23 cellular contexts compared by ENCODE assay signal in the genomic region with DNA sequence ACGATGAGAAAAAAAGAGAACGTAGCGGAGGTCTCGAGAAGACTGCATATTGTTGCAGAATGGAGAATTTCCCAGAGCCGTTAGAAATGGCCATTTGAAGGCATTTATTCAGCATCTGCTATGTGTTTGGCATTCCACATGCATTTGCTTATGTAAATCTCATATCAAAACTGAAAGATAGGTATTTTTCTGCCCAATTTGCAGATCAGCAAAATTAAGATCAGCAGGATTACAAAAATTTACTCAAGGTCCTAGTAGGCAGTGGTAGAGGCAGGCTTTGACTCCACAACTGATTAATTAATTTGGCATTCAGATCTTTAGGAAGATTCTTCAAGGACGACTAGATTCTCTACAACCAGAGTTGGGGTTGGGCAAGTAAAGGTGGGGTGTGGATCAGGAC. TPM values are rescaled to one million over a fixed set of nuclear protein-coding genes. Genes with fewer than 3 reads are reported as not detected.
A peak's percentile ranks its signal among the peaks of the same experiment; 100 is the strongest.
DNase-seq lines count a peak whose midpoint lies in the region; ATAC-seq, FAIRE-seq and TF ChIP-seq lines count a peak whose summit lies in the region.
"Had no signal": no experiment of that assay in that cellular context is flagged by ENCODE, and none has a peak within 500 bp of the region (broad histone marks: within the 10 kb centered on the region; RNA-seq: fewer than 3 reads in every experiment).

No MANE protein-coding gene starts in this region.

- no peaks in the 10 kb centered on the region for H3K27me3 ChIP-seq in CD4-positive, CD25-positive, alpha-beta regulatory T cell (ENCODE audit: control insufficient read depth, insufficient read depth, low read length)
- H3K27me3 ChIP-seq: BLaER1, SJSA1 had no signal

- intact Hi-C loops in activated CD4-positive, alpha-beta T cell treated with anti-CD3 and anti-CD28 coated beads, Interleukin-2, amount 10 ng/mL, durations not matched to agents 24 days and 14 days (cut with micrococcal nuclease) = loop anchor here (5.0 kb wide), 3 partner anchors 125 to 335 kb away; a partner anchor contains a TSS

- TF ChIP-seq EP300 in A549 (IDR thresholded peaks at IDR 0.05) = no peak

- no peaks in the 10 kb centered on the region for H3K27me3 Mint-ChIP-seq in CD4-positive, CD25-positive, alpha-beta regulatory T cell
- no peaks in the 10 kb centered on the region for H3K27me3 Mint-ChIP-seq in T-cell
- no peaks in the 10 kb centered on the region for H3K27me3 Mint-ChIP-seq in natural killer cell treated with Interleukin-12 subunit alpha and Interleukin-12 subunit beta and Interleukin-15 and Interleukin-18, amount 100 ng/mL, for 72 hours
- peaks cover 2% of the 10 kb centered on the region for H3K27me3 Mint-ChIP-seq in activated CD4-positive, alpha-beta T cell treated with anti-CD3 and anti-CD28 coated beads, Interleukin-2, amount 10 ng/mL, durations not matched to agents 24 days and 14 days
- H3K27me3 Mint-ChIP-seq: IgD-negative memory B cell had no signal

- no peak for DNase-seq in A549 (ENCODE audit: low read depth in 1 of 2, low spot score in 1 of 2)
- no peak for DNase-seq in CD4-positive, CD25-positive, alpha-beta regulatory T cell
- no peak for DNase-seq in T-cell
- no peak for DNase-seq in natural killer cell treated with Interleukin-12 subunit alpha and Interleukin-12 subunit beta and Interleukin-15 and Interleukin-18, amount 100 ng/mL, for 72 hours (ENCODE audit: low spot score)
- DNase-seq in GM19238 (ENCODE audit: insufficient read length, low spot score) = no peak
- DNase-seq in activated CD4-positive, alpha-beta T cell treated with anti-CD3 and anti-CD28 coated beads, Interleukin-2, amount 10 ng/mL, durations not matched to agents 24 days and 14 days = no peak
- DNase-seq: CD8-positive, alpha-beta memory T cell; Kasumi-1; NCI-H1694 treated with DMSO at 0.1 percent for 48 hours; NCI-H2081 treated with DMSO at 0.1 percent for 48 hours; NCI-H2171 treated with DMSO at 0.1 percent for 48 hours; NCI-H524 treated with DMSO at 0.1 percent for 48 hours; NCI-H82; OCI-M1 had no signal

- H3K4me3 ChIP-seq in A549 = no peak overlapping the region
- H3K4me3 ChIP-seq in CD4-positive, CD25-positive, alpha-beta regulatory T cell (ENCODE audit: low read depth, low read length) = no peak overlapping the region
- H3K4me3 ChIP-seq: SJSA1 had no signal

- CTCF ChIA-PET in A549 (lab: Yijun Ruan, JAX) = interaction anchor here (0.7 to 11.7 kb wide), 4 partner anchors 10 to 116 kb away, joined by 3 to 92 read pairs (median 12); no protein-coding TSS in a partner anchor
- CTCF ChIA-PET in T-cell (lab: Charles Lee) = interaction anchor here (0.7 to 1.0 kb wide), 3 partner anchors 10 to 1058 kb away, joined by 3 to 4 read pairs (median 4); no protein-coding TSS in a partner anchor

- H3K9me3 Mint-ChIP-seq in CD4-positive, CD25-positive, alpha-beta regulatory T cell = peaks cover 0 to 2% (median 0%) of the 10 kb centered on the region in 7 donors
- H3K9me3 Mint-ChIP-seq in T-cell = no peaks in the 10 kb centered on the region
- no peaks in the 10 kb centered on the region for H3K9me3 Mint-ChIP-seq in natural killer cell treated with Interleukin-12 subunit alpha and Interleukin-12 subunit beta and Interleukin-15 and Interleukin-18, amount 100 ng/mL, for 72 hours
- no peaks in the 10 kb centered on the region for H3K9me3 Mint-ChIP-seq in activated CD4-positive, alpha-beta T cell treated with anti-CD3 and anti-CD28 coated beads, Interleukin-2, amount 10 ng/mL, durations not matched to agents 24 days and 14 days
- H3K9me3 Mint-ChIP-seq: CD8-positive, alpha-beta memory T cell; IgD-negative memory B cell had no signal

- peaks cover 4% of the 10 kb centered on the region for H3K36me3 Mint-ChIP-seq in CD4-positive, CD25-positive, alpha-beta regulatory T cell
- H3K36me3 Mint-ChIP-seq in T-cell = no peaks in the 10 kb centered on the region
- H3K36me3 Mint-ChIP-seq in natural killer cell treated with Interleukin-12 subunit alpha and Interleukin-12 subunit beta and Interleukin-15 and Interleukin-18, amount 100 ng/mL, for 72 hours = peaks cover 9% of the 10 kb centered on the region
- peaks cover 15% of the 10 kb centered on the region for H3K36me3 Mint-ChIP-seq in activated CD4-positive, alpha-beta T cell treated with anti-CD3 and anti-CD28 coated beads, Interleukin-2, amount 10 ng/mL, durations not matched to agents 24 days and 14 days (ENCODE audit: low read depth)

- POLR2A ChIA-PET in A549 (lab: Yijun Ruan, JAX) (no interaction called here), T-cell (lab: Charles Lee) (no interaction called here)

- TF ChIP-seq RAD21 in A549 (conservative IDR thresholded peaks at IDR 0.05 in 1 of 2, IDR thresholded peaks at IDR 0.05 in 1 of 2) = no peak

- 87% methylated on average over 6 of the region's 6 CpGs for WGBS in A549 (ENCODE audit: missing lambda C conversion rate)

- no peak overlapping the region for H3K4me2 ChIP-seq in A549

- peaks cover 31% of the 10 kb centered on the region for H3K4me1 ChIP-seq in A549
- peaks cover 20% of the 10 kb centered on the region for H3K4me1 ChIP-seq in CD4-positive, CD25-positive, alpha-beta regulatory T cell (ENCODE audit: control insufficient read depth, insufficient read depth, low read length, poor library complexity, severe bottlenecking)

- peak overlapping the region; percentile 21 to 99 (median 42) for H3K4me3 Mint-ChIP-seq in CD4-positive, CD25-positive, alpha-beta regulatory T cell
- H3K4me3 Mint-ChIP-seq in T-cell = peak overlapping the region; percentile 31 to 82 (median 32)
- peak overlapping the region; percentile 22 for H3K4me3 Mint-ChIP-seq in natural killer cell treated with Interleukin-12 subunit alpha and Interleukin-12 subunit beta and Interleukin-15 and Interleukin-18, amount 100 ng/mL, for 72 hours
- H3K4me3 Mint-ChIP-seq in activated CD4-positive, alpha-beta T cell treated with anti-CD3 and anti-CD28 coated beads, Interleukin-2, amount 10 ng/mL, durations not matched to agents 24 days and 14 days = no peak overlapping the region

- ATAC-seq in A549 = no peak
- no peak for ATAC-seq in CD4-positive, CD25-positive, alpha-beta regulatory T cell (ENCODE audit: low read depth in 2 of 2)
- no peak for ATAC-seq in T-cell (replicated peaks in 1 of 4)
- no peak for ATAC-seq in natural killer cell treated with Interleukin-12 subunit alpha and Interleukin-12 subunit beta and Interleukin-15 and Interleukin-18, amount 100 ng/mL, for 72 hours
- ATAC-seq in activated CD4-positive, CD25-positive, alpha-beta regulatory T cell treated with anti-CD3 and anti-CD28 coated beads, Interleukin-2, amount 50 U/mL, for 24 hours = no peak
- ATAC-seq: Right ventricle myocardium inferior had no signal

- H3K9me3 ChIP-seq in A549 = no peaks in the 10 kb centered on the region
- no peaks in the 10 kb centered on the region for H3K9me3 ChIP-seq in CD4-positive, CD25-positive, alpha-beta regulatory T cell (ENCODE audit: control insufficient read depth in 2 of 2, low read length in 2 of 2)
- H3K9me3 ChIP-seq: SJSA1 had no signal

- no peak for TF ChIP-seq CTCF in A549 (IDR thresholded peaks at IDR 0.05)

- FAIRE-seq in A549 (lab: Jason Lieb, UNC) = no peak
- FAIRE-seq: G401.6, GM12892, GM18507, GM19239 had no signal

- TF ChIP-seq POLR2A in A549 (IDR thresholded peaks at IDR 0.05; ENCODE audit: low read length) = no peak

- no peak overlapping the region for H3K27ac Mint-ChIP-seq in CD4-positive, CD25-positive, alpha-beta regulatory T cell
- H3K27ac Mint-ChIP-seq in T-cell = no peak overlapping the region
- H3K27ac Mint-ChIP-seq in natural killer cell treated with Interleukin-12 subunit alpha and Interleukin-12 subunit beta and Interleukin-15 and Interleukin-18, amount 100 ng/mL, for 72 hours = no peak overlapping the region
- H3K27ac Mint-ChIP-seq in activated CD4-positive, alpha-beta T cell treated with anti-CD3 and anti-CD28 coated beads, Interleukin-2, amount 10 ng/mL, durations not matched to agents 24 days and 14 days = no peak overlapping the region

- H3K36me3 ChIP-seq in CD4-positive, CD25-positive, alpha-beta regulatory T cell (ENCODE audit: control insufficient read depth, insufficient read depth, low read length) = no peaks in the 10 kb centered on the region

- H3K27ac ChIP-seq in A549 = no peak overlapping the region
- no peak overlapping the region for H3K27ac ChIP-seq in CD4-positive, CD25-positive, alpha-beta regulatory T cell (ENCODE audit: insufficient read depth, low read length, poor library complexity, severe bottlenecking)
- H3K27ac ChIP-seq: BLaER1, SJSA1 had no signal

- H3K4me1 Mint-ChIP-seq in CD4-positive, CD25-positive, alpha-beta regulatory T cell = peaks cover 0 to 36% (median 25%) of the 10 kb centered on the region in 4 donors
- peaks cover 26 to 34% (median 31%) of the 10 kb centered on the region in 3 donors for H3K4me1 Mint-ChIP-seq in T-cell
- H3K4me1 Mint-ChIP-seq in natural killer cell treated with Interleukin-12 subunit alpha and Interleukin-12 subunit beta and Interleukin-15 and Interleukin-18, amount 100 ng/mL, for 72 hours (ENCODE audit: low read depth in 2 of 2) = peaks cover 33% of the 10 kb centered on the region in 2 donors
- peaks cover 25% of the 10 kb centered on the region for H3K4me1 Mint-ChIP-seq in activated CD4-positive, alpha-beta T cell treated with anti-CD3 and anti-CD28 coated beads, Interleukin-2, amount 10 ng/mL, durations not matched to agents 24 days and 14 days

TF ChIP-seq in A549, 52 proteins besides CTCF, POLR2A, EP300 and RAD21:
- TF ChIP-seq ZFP36 (IDR thresholded peaks at IDR 0.05; ENCODE audit: borderline replicate concordance, partially characterized antibody) (no peak), ZNF302 (CRISPR knock-in tag; IDR thresholded peaks at IDR 0.05) (no peak), MAFK (IDR thresholded peaks at IDR 0.05; ENCODE audit: partially characterized antibody) (peak; percentile 50)

RNA-seq across cellular contexts. Expression of a gene that starts 1.8 kb away (rescaled TPM):
- polyA plus RNA-seq in A549 (2011; rRNA removed) (38.0 and 41.7 TPM in 2 replicates), A549 (2017; fragmentation: RNase III; extraction: RNeasy Plus Mini Kit Qiagen cat#74134 plus additional on column Dnase treatment) (34.3 to 37.6 TPM (median 34.6 TPM) in 3 replicates)
- polyA plus RNA-seq in A549 (2012; cell fraction: cytosol; rRNA removed) = 14.7 and 16.7 TPM in 2 replicates
- polyA plus RNA-seq in A549 (2012; cell fraction: nucleus; rRNA removed) = 24.5 and 27.3 TPM in 2 replicates
- polyA minus RNA-seq in A549 (2011; rRNA and poly(A)+ RNA removed) = 13.6 and 14.6 TPM in 2 replicates
- 6.7 TPM for total RNA-seq in CD4-positive, CD25-positive, alpha-beta regulatory T cell
- 1 to 10 TPM; 1.7 to 5.1 (median 3.6) TPM for polyA plus RNA-seq in CD4-positive, CD25-positive, alpha-beta regulatory T cell
- 1 to 10 TPM; 4.8 to 9.5 (median 9.1) TPM for total RNA-seq in T-cell
- 10 to 100 TPM; 10.8 to 11.6 TPM for total RNA-seq in natural killer cell treated with Interleukin-12 subunit alpha and Interleukin-12 subunit beta and Interleukin-15 and Interleukin-18, amount 100 ng/mL, for 72 hours
- 20.3 and 22.9 TPM in 2 replicates for total RNA-seq in activated CD4-positive, alpha-beta T cell treated with anti-CD3 and anti-CD28 coated beads, Interleukin-2, amount 10 ng/mL, durations not matched to agents 24 days and 14 days
